Comparison of ENCODE assay signal across 10 cellular contexts in the genomic region with DNA sequence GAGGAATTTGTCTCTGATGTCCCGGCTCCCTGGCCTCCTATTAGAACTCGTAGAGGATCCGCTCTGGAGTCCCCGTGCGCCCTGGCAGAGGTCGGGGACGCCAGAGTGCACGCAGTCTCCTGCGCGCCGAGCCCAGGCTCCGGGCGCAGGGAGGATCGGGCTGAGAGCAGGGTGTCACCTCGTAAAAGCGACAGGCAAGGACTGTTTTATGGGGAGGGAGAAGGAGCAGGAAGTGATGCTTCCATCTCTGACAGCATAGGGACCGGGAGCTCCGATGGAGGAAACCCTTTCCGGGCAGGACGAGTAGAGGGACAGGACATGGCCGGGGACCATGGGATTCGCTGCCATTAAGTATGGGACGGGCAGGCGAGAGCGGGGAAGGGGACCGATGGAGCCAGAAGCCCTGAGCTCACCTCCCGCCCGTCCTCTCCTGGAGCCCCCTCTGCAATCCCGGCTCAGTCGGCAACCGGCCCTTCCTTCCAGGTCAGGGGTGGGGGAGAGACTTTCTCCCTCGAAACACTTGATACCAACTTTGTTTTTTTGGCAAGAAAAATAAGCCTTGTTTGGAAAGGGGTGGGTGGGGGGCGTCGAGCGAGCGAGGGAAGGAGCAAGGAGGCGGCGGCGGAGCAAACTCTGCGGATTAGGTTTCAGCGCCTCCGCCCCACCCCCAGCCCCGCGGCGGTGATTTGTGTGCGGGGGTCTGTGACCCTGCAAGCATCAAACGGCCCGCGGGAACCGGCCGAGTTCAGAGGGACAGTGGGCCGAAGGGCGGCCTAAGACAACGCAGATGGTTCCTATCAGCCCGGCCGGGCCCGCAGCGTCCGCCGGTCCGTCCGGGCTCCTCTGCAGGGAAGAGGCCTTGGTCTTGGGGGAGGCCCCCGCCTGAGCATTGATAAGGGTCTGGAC. TPM values are rescaled to one million over a fixed set of nuclear protein-coding genes. Genes with fewer than 3 reads are reported as not detected.
DNase-seq lines count a peak whose midpoint lies in the region; ATAC-seq lines count a peak whose summit lies in the region.
"Had no signal": no experiment of that assay in that cellular context is flagged by ENCODE, and none has a peak within 500 bp of the region (broad histone marks: within the 10 kb centered on the region; RNA-seq: fewer than 3 reads in every experiment).

No MANE protein-coding gene starts in this region.

- peaks cover 8% of the 10 kb centered on the region; the same call in 1 of the 2 replicates for H3K4me1 ChIP-seq in ES-I3 (ENCODE audit: insufficient read depth, low read length)

- H3K27me3 Mint-ChIP-seq in T-helper 1 cell treated with Interleukin-12 subunit alpha and Interleukin-12 subunit beta and Interleukin-4 antibody, amounts not matched to agents 30 μg/mL and 1 μg/mL, for 36 hours (ENCODE audit: low read depth), result peaks cover 86% of the 10 kb centered on the region

- intact Hi-C loops in left ventricle myocardium superior (cut with micrococcal nuclease), result no loop called here

- peak overlapping the region; percentile 16; the same call in 1 of the 2 replicates for H3K9ac ChIP-seq in ES-I3 (ENCODE audit: low read depth, low read length)

- H3K4me3 Mint-ChIP-seq in T-helper 1 cell treated with Interleukin-12 subunit alpha and Interleukin-12 subunit beta and Interleukin-4 antibody, amounts not matched to agents 30 μg/mL and 1 μg/mL, for 36 hours, result peak overlapping the region; percentile 61

- H3K4me1 Mint-ChIP-seq in T-helper 1 cell treated with Interleukin-12 subunit alpha and Interleukin-12 subunit beta and Interleukin-4 antibody, amounts not matched to agents 30 μg/mL and 1 μg/mL, for 36 hours (ENCODE audit: low read depth), result peaks cover 3% of the 10 kb centered on the region

- DNase-seq in left ventricle myocardium superior (no peak), retina (peak; percentile 81), NCI-H146 treated with DMSO at 0.1 percent for 48 hours (lab: John Stamatoyannopoulos, UW; ENCODE audit: unreplicated experiment) (no peak), CD1c-positive myeloid dendritic cell (ENCODE audit: extremely low spot score) (no peak), OCI-M2 (lab: John Stamatoyannopoulos, UW; ENCODE audit: unreplicated experiment) (no peak)
- DNase-seq: NCI-H510A treated with DMSO at 0.1 percent for 48 hours; stimulated activated CD4-positive, alpha-beta T cell treated with anti-CD3 and anti-CD28 coated beads, Interleukin-15, amount 100 ng/mL, for 24 hours had no signal

- H3K9me3 ChIP-seq in ES-I3 (ENCODE audit: control insufficient read depth, insufficient read depth, low read length), result no peaks in the 10 kb centered on the region

- no peaks in the 10 kb centered on the region for H3K9me3 Mint-ChIP-seq in T-helper 1 cell treated with Interleukin-12 subunit alpha and Interleukin-12 subunit beta and Interleukin-4 antibody, amounts not matched to agents 30 μg/mL and 1 μg/mL, for 36 hours

- ATAC-seq in left ventricle myocardium superior, result peak; percentile 19
- ATAC-seq in HG02938 (IDR thresholded peaks at IDR 0.05; ENCODE audit: unreplicated experiment), result no peak

- no peaks in the 10 kb centered on the region for H3K36me3 ChIP-seq in ES-I3 (ENCODE audit: insufficient read depth, low read length)

- H3K36me3 Mint-ChIP-seq in T-helper 1 cell treated with Interleukin-12 subunit alpha and Interleukin-12 subunit beta and Interleukin-4 antibody, amounts not matched to agents 30 μg/mL and 1 μg/mL, for 36 hours (ENCODE audit: low read depth), result no peaks in the 10 kb centered on the region

- H3K27ac Mint-ChIP-seq in T-helper 1 cell treated with Interleukin-12 subunit alpha and Interleukin-12 subunit beta and Interleukin-4 antibody, amounts not matched to agents 30 μg/mL and 1 μg/mL, for 36 hours, result no peak overlapping the region

RNA-seq across cellular contexts. Expression of a gene that starts 12.6 kb away (rescaled TPM):
- total RNA-seq in left ventricle myocardium superior, result 0.74 TPM
